In genomic region chr6:7986219-7986618, GRCh38 we compare ENCODE assay signal across 3 cellular contexts.
"Had no signal": no experiment of that assay in that cellular context is flagged by ENCODE, and none has a peak within 500 bp of the region (broad histone marks: within the 10 kb centered on the region; RNA-seq: fewer than 3 reads in every experiment).

No MANE protein-coding gene starts in this region.

- DNase-seq: GDM1, GF-D8 had no signal

- ATAC-seq: GM12878 had no signal

- H3K4me3 ChIP-seq: GM12878 had no signal
